In the genomic region with DNA sequence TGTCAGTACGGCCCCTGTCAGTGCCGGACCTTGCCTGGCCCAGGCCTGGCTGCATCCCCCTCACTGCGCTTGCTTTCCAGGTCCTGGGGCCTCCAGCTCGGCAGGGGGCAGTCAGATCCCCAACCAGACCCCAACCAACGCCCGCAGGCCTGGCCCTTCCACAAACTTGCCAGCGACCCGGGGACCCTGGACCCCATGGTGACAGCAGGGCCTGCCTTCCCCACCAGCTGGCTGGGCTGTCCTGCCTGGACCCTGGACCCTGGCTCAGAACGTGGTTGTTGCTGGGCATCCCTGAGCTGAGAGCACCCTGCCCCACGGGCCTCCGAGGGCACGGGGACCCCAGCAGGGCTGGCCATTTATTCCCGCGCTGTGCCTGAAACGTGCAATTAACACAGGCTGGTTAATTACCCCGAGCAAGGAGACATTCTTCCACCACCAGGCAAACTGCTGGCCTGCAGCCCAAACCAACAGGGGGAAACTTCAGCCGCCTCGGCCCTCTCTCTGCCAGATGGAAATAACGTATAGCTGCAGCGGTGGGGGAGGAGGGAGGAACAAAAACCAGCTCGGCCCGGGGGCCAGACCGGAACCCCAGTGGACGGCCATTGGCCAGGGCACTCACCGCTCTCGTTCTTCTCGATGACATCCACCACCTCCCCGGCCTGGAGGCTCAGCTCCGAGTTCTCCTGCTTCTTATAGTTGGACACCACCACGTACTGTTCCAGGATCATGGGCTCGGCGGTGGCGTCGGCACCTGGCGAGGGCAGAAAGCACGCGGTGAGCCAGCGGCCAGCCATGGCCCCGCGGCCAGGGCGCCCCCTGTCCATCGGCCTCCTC, we compare ENCODE assay signal across 1 cellular context.
TF ChIP-seq lines count a peak whose summit lies in the region.

No MANE protein-coding gene starts in this region.

TF ChIP-seq in HepG2, 621 proteins besides CTCF, POLR2A, EP300 and RAD21 (continued from another document and continues in another):
- TF ChIP-seq E2F5 (CRISPR knock-in tag; conservative IDR thresholded peaks at IDR 0.05), result no peak
- TF ChIP-seq TMF1 (CRISPR knock-in tag; IDR thresholded peaks at IDR 0.05; ENCODE audit: low read depth), result 0 out of 2 replicates have a peak, but pooled peaks have one; percentile 22
- TF ChIP-seq, protein P1, sequence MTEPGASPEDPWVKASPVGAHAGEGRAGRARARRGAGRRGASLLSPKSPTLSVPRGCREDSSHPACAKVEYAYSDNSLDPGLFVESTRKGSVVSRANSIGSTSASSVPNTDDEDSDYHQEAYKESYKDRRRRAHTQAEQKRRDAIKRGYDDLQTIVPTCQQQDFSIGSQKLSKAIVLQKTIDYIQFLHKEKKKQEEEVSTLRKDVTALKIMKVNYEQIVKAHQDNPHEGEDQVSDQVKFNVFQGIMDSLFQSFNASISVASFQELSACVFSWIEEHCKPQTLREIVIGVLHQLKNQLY (CRISPR knock-in tag; IDR thresholded peaks at IDR 0.05), result peak; percentile 15; the same call in 1 of the 2 replicates
- TF ChIP-seq, protein P2, sequence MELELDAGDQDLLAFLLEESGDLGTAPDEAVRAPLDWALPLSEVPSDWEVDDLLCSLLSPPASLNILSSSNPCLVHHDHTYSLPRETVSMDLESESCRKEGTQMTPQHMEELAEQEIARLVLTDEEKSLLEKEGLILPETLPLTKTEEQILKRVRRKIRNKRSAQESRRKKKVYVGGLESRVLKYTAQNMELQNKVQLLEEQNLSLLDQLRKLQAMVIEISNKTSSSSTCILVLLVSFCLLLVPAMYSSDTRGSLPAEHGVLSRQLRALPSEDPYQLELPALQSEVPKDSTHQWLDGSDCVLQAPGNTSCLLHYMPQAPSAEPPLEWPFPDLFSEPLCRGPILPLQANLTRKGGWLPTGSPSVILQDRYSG (CRISPR knock-in tag; IDR thresholded peaks at IDR 0.05), result no peak
- no peak for TF ChIP-seq KDM3A (CRISPR knock-in tag; IDR thresholded peaks at IDR 0.05; ENCODE audit: low read depth)
- TF ChIP-seq ZNF512 (CRISPR knock-in tag; IDR thresholded peaks at IDR 0.05), result no peak
- TF ChIP-seq FOXM1 (CRISPR knock-in tag; IDR thresholded peaks at IDR 0.05), result no peak
- TF ChIP-seq, protein P3, sequence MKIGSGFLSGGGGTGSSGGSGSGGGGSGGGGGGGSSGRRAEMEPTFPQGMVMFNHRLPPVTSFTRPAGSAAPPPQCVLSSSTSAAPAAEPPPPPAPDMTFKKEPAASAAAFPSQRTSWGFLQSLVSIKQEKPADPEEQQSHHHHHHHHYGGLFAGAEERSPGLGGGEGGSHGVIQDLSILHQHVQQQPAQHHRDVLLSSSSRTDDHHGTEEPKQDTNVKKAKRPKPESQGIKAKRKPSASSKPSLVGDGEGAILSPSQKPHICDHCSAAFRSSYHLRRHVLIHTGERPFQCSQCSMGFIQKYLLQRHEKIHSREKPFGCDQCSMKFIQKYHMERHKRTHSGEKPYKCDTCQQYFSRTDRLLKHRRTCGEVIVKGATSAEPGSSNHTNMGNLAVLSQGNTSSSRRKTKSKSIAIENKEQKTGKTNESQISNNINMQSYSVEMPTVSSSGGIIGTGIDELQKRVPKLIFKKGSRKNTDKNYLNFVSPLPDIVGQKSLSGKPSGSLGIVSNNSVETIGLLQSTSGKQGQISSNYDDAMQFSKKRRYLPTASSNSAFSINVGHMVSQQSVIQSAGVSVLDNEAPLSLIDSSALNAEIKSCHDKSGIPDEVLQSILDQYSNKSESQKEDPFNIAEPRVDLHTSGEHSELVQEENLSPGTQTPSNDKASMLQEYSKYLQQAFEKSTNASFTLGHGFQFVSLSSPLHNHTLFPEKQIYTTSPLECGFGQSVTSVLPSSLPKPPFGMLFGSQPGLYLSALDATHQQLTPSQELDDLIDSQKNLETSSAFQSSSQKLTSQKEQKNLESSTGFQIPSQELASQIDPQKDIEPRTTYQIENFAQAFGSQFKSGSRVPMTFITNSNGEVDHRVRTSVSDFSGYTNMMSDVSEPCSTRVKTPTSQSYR (CRISPR knock-in tag; IDR thresholded peaks at IDR 0.05; ENCODE audit: borderline replicate concordance), result no peak; the same call in 1 of the 2 replicates
- TF ChIP-seq, protein P4, sequence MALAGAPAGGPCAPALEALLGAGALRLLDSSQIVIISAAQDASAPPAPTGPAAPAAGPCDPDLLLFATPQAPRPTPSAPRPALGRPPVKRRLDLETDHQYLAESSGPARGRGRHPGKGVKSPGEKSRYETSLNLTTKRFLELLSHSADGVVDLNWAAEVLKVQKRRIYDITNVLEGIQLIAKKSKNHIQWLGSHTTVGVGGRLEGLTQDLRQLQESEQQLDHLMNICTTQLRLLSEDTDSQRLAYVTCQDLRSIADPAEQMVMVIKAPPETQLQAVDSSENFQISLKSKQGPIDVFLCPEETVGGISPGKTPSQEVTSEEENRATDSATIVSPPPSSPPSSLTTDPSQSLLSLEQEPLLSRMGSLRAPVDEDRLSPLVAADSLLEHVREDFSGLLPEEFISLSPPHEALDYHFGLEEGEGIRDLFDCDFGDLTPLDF (CRISPR knock-in tag; IDR thresholded peaks at IDR 0.05), result no peak
- TF ChIP-seq CREB1 (IDR thresholded peaks at IDR 0.05), result no peak
- no peak for TF ChIP-seq CREB1 (CRISPR knock-in tag; IDR thresholded peaks at IDR 0.05)
- TF ChIP-seq PHF8 (CRISPR knock-in tag; IDR thresholded peaks at IDR 0.05), result peak; percentile 74
- 0 out of 2 replicates have a peak, but pooled peaks have one; percentile 13 for TF ChIP-seq SOX5 (CRISPR knock-in tag; IDR thresholded peaks at IDR 0.05; ENCODE audit: borderline replicate concordance)
- no peak for TF ChIP-seq AGO1 (IDR thresholded peaks at IDR 0.05; ENCODE audit: low read depth, low read length, poor library complexity, severe bottlenecking)
- TF ChIP-seq IKZF1 (IDR thresholded peaks at IDR 0.05), result no peak
- TF ChIP-seq ZNF567 (CRISPR knock-in tag; IDR thresholded peaks at IDR 0.05; ENCODE audit: borderline replicate concordance), result no peak
- peak; percentile 17; the same call in 1 of the 2 replicates for TF ChIP-seq ZNF772 (CRISPR knock-in tag; IDR thresholded peaks at IDR 0.05)
- peak; percentile 45 for TF ChIP-seq ZNF138 (CRISPR knock-in tag; IDR thresholded peaks at IDR 0.05; ENCODE audit: low read depth)
- TF ChIP-seq ZFP36L2 (CRISPR knock-in tag; IDR thresholded peaks at IDR 0.05), result no peak
- peak; percentile 41; the same call in 1 of the 2 replicates for TF ChIP-seq ZNF747 (CRISPR knock-in tag; IDR thresholded peaks at IDR 0.05; ENCODE audit: borderline replicate concordance)
- TF ChIP-seq SRSF9 (IDR thresholded peaks at IDR 0.05; ENCODE audit: borderline replicate concordance, insufficient read depth, low read depth, low read length, poor library complexity, severe bottlenecking), result no peak
- TF ChIP-seq SYNCRIP (IDR thresholded peaks at IDR 0.05; ENCODE audit: insufficient read depth, low read depth, low read length), result no peak
- peak; percentile 43 for TF ChIP-seq GABPB1 (CRISPR knock-in tag; IDR thresholded peaks at IDR 0.05)
- TF ChIP-seq, protein P5, sequence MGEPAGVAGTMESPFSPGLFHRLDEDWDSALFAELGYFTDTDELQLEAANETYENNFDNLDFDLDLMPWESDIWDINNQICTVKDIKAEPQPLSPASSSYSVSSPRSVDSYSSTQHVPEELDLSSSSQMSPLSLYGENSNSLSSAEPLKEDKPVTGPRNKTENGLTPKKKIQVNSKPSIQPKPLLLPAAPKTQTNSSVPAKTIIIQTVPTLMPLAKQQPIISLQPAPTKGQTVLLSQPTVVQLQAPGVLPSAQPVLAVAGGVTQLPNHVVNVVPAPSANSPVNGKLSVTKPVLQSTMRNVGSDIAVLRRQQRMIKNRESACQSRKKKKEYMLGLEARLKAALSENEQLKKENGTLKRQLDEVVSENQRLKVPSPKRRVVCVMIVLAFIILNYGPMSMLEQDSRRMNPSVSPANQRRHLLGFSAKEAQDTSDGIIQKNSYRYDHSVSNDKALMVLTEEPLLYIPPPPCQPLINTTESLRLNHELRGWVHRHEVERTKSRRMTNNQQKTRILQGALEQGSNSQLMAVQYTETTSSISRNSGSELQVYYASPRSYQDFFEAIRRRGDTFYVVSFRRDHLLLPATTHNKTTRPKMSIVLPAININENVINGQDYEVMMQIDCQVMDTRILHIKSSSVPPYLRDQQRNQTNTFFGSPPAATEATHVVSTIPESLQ (CRISPR knock-in tag; conservative IDR thresholded peaks at IDR 0.05), result no peak
- TF ChIP-seq ZNF879 (CRISPR knock-in tag; IDR thresholded peaks at IDR 0.05), result 0 out of 2 replicates have a peak, but pooled peaks have one; percentile 2
- TF ChIP-seq PITX1 (CRISPR knock-in tag; IDR thresholded peaks at IDR 0.05), result no peak
- 0 out of 2 replicates have a peak, but pooled peaks have one; percentile 49 for TF ChIP-seq PHF21A (CRISPR knock-in tag; IDR thresholded peaks at IDR 0.05)
- TF ChIP-seq POGZ (CRISPR knock-in tag; IDR thresholded peaks at IDR 0.05), result peak; percentile 79
- no peak for TF ChIP-seq TCF12 (IDR thresholded peaks at IDR 0.05)
- TF ChIP-seq TCF12 (CRISPR knock-in tag; IDR thresholded peaks at IDR 0.05), result no peak
- TF ChIP-seq ZNF335 (CRISPR knock-in tag; IDR thresholded peaks at IDR 0.05), result no peak
- TF ChIP-seq ZFX (CRISPR knock-in tag; IDR thresholded peaks at IDR 0.05; ENCODE audit: low read depth), result peak; percentile 85
- no peak for TF ChIP-seq CHCHD3 (CRISPR knock-in tag; IDR thresholded peaks at IDR 0.05)
- no peak for TF ChIP-seq ZNF841 (CRISPR knock-in tag; IDR thresholded peaks at IDR 0.05; ENCODE audit: borderline replicate concordance)
- TF ChIP-seq, protein P6, sequence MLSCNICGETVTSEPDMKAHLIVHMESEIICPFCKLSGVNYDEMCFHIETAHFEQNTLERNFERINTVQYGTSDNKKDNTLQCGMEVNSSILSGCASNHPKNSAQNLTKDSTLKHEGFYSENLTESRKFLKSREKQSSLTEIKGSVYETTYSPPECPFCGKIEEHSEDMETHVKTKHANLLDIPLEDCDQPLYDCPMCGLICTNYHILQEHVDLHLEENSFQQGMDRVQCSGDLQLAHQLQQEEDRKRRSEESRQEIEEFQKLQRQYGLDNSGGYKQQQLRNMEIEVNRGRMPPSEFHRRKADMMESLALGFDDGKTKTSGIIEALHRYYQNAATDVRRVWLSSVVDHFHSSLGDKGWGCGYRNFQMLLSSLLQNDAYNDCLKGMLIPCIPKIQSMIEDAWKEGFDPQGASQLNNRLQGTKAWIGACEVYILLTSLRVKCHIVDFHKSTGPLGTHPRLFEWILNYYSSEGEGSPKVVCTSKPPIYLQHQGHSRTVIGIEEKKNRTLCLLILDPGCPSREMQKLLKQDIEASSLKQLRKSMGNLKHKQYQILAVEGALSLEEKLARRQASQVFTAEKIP (CRISPR knock-in tag; IDR thresholded peaks at IDR 0.05; ENCODE audit: borderline replicate concordance), result no peak
- TF ChIP-seq HOXA7 (CRISPR knock-in tag; IDR thresholded peaks at IDR 0.05), result no peak
- no peak for TF ChIP-seq PBX3 (CRISPR knock-in tag; IDR thresholded peaks at IDR 0.05; ENCODE audit: borderline replicate concordance)
- peak; percentile 83; the same call in 1 of the 2 replicates for TF ChIP-seq HOXA9 (CRISPR knock-in tag; IDR thresholded peaks at IDR 0.05; ENCODE audit: borderline replicate concordance)
- peak; percentile 27; the same call in 1 of the 2 replicates for TF ChIP-seq KDM2A (CRISPR knock-in tag; IDR thresholded peaks at IDR 0.05; ENCODE audit: borderline replicate concordance, low read depth)
